31 cellular contexts compared by ENCODE assay signal in the genomic region with DNA sequence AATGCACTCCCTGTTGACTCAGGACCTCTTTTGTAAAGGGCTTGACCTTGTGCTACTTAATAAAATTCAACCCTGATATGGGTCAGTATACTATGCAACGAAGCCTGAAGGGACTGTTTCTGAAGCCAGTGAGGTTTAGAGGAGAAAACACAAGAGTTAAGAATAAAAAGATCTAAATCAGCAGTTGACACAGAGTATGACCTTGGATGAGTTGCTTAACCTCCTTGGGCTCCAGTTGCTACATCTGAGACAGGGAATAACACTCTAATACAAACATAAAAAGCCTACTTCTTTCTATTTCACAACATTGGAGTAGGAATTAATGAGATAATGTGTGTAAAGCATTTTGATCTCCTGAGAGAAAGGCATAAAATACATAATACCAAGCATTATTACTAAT.
"Had no signal": no experiment of that assay in that cellular context is flagged by ENCODE, and none has a peak within 500 bp of the region (broad histone marks: within the 10 kb centered on the region; RNA-seq: fewer than 3 reads in every experiment).

No MANE protein-coding gene starts in this region.

- H3K27me3 ChIP-seq: colonic mucosa, foreskin keratinocyte, heart right ventricle, left lung, pancreas, thyroid gland, upper lobe of left lung, vagina had no signal

- H3K36me3 Mint-ChIP-seq: activated naive CD4-positive, alpha-beta T cell treated with anti-CD3 and anti-CD28 coated beads, Interleukin-2, amount 10 ng/mL, durations not matched to agents 7 days and 5 days; stimulated activated memory B cell treated with anti-CD40 and anti-IgM and Interleukin-4, amounts not matched to agents 10 μg/mL and 1 μg/mL and 100 μg/mL, for 72 hours had no signal

- H3K27me3 Mint-ChIP-seq: activated CD4-positive, alpha-beta memory T cell treated with anti-CD3 and anti-CD28 coated beads, Interleukin-2, amount 10 ng/mL, durations not matched to agents 7 days and 5 days; activated CD4-positive, alpha-beta T cell treated with anti-CD3 and anti-CD28 coated beads, Interleukin-2, amount 10 ng/mL, durations not matched to agents 7 days and 5 days; activated naive CD4-positive, alpha-beta T cell treated with anti-CD3 and anti-CD28 coated beads, Interleukin-2, amount 10 ng/mL, durations not matched to agents 7 days and 5 days; activated T-cell treated with anti-CD3 and anti-CD28 coated beads, Interleukin-2, amount 50 U/mL, for 24 hours; natural killer cell treated with Interleukin-12 subunit alpha and Interleukin-12 subunit beta and Interleukin-15 and Interleukin-18, amount 100 ng/mL, for 72 hours; stimulated activated memory B cell treated with anti-CD40 and anti-IgM and Interleukin-4, amounts not matched to agents 10 μg/mL and 1 μg/mL and 100 μg/mL, for 72 hours; stimulated activated naive CD8-positive, alpha-beta T cell treated with anti-CD3 and anti-CD28 coated beads, Interleukin-15, amount 100 ng/mL, for 72 hours; T-helper 17 cell had no signal

- H3K4me2 ChIP-seq: smooth muscle cell had no signal

- FAIRE-seq: pancreas had no signal

- H3K27ac ChIP-seq: colonic mucosa, foreskin keratinocyte, heart right ventricle, left lung, lower lobe of right lung, pancreas, prostate gland, thyroid gland, upper lobe of left lung, vagina had no signal

- H3K27ac Mint-ChIP-seq: activated CD4-positive, alpha-beta memory T cell treated with anti-CD3 and anti-CD28 coated beads, Interleukin-2, amount 10 ng/mL, durations not matched to agents 7 days and 5 days; activated CD4-positive, alpha-beta T cell treated with anti-CD3 and anti-CD28 coated beads, Interleukin-2, amount 10 ng/mL, durations not matched to agents 7 days and 5 days; activated naive CD4-positive, alpha-beta T cell treated with anti-CD3 and anti-CD28 coated beads, Interleukin-2, amount 10 ng/mL, durations not matched to agents 7 days and 5 days; activated T-cell treated with anti-CD3 and anti-CD28 coated beads, Interleukin-2, amount 50 U/mL, for 24 hours; natural killer cell treated with Interleukin-12 subunit alpha and Interleukin-12 subunit beta and Interleukin-15 and Interleukin-18, amount 100 ng/mL, for 72 hours; stimulated activated memory B cell treated with anti-CD40 and anti-IgM and Interleukin-4, amounts not matched to agents 10 μg/mL and 1 μg/mL and 100 μg/mL, for 72 hours; stimulated activated naive CD8-positive, alpha-beta T cell treated with anti-CD3 and anti-CD28 coated beads, Interleukin-15, amount 100 ng/mL, for 72 hours; T-helper 17 cell had no signal

- ATAC-seq: foreskin keratinocyte; heart right ventricle; left lung; lower lobe of right lung; mucosa of descending colon; natural killer cell treated with Interleukin-12 subunit alpha and Interleukin-12 subunit beta and Interleukin-15 and Interleukin-18, amount 100 ng/mL, for 72 hours; stimulated activated memory B cell treated with anti-CD40 and anti-IgM and Interleukin-4, amounts not matched to agents 10 μg/mL and 1 μg/mL and 100 μg/mL, for 72 hours; stimulated activated naive CD8-positive, alpha-beta T cell treated with anti-CD3 and anti-CD28 coated beads, Interleukin-15, amount 100 ng/mL, for 72 hours; T-helper 17 cell had no signal

- H3K4me3 Mint-ChIP-seq: activated CD4-positive, alpha-beta memory T cell treated with anti-CD3 and anti-CD28 coated beads, Interleukin-2, amount 10 ng/mL, durations not matched to agents 7 days and 5 days; activated CD4-positive, alpha-beta T cell treated with anti-CD3 and anti-CD28 coated beads, Interleukin-2, amount 10 ng/mL, durations not matched to agents 7 days and 5 days; activated naive CD4-positive, alpha-beta T cell treated with anti-CD3 and anti-CD28 coated beads, Interleukin-2, amount 10 ng/mL, durations not matched to agents 7 days and 5 days; activated T-cell treated with anti-CD3 and anti-CD28 coated beads, Interleukin-2, amount 50 U/mL, for 24 hours; natural killer cell treated with Interleukin-12 subunit alpha and Interleukin-12 subunit beta and Interleukin-15 and Interleukin-18, amount 100 ng/mL, for 72 hours; stimulated activated memory B cell treated with anti-CD40 and anti-IgM and Interleukin-4, amounts not matched to agents 10 μg/mL and 1 μg/mL and 100 μg/mL, for 72 hours; stimulated activated naive CD8-positive, alpha-beta T cell treated with anti-CD3 and anti-CD28 coated beads, Interleukin-15, amount 100 ng/mL, for 72 hours; T-helper 17 cell had no signal

- H3K36me3 ChIP-seq: colonic mucosa, heart right ventricle, left lung, lower lobe of right lung, pancreas, prostate gland, thyroid gland, upper lobe of left lung, vagina had no signal

- H3K4me3 ChIP-seq: colonic mucosa, heart right ventricle, left lung, lower lobe of right lung, mucosa of descending colon, pancreas, prostate gland, smooth muscle cell, thyroid gland, upper lobe of left lung, vagina had no signal

- H3K4me1 Mint-ChIP-seq: activated CD4-positive, alpha-beta memory T cell treated with anti-CD3 and anti-CD28 coated beads, Interleukin-2, amount 10 ng/mL, durations not matched to agents 7 days and 5 days; activated CD4-positive, alpha-beta T cell treated with anti-CD3 and anti-CD28 coated beads, Interleukin-2, amount 10 ng/mL, durations not matched to agents 7 days and 5 days; activated naive CD4-positive, alpha-beta T cell treated with anti-CD3 and anti-CD28 coated beads, Interleukin-2, amount 10 ng/mL, durations not matched to agents 7 days and 5 days; stimulated activated memory B cell treated with anti-CD40 and anti-IgM and Interleukin-4, amounts not matched to agents 10 μg/mL and 1 μg/mL and 100 μg/mL, for 72 hours; stimulated activated naive CD8-positive, alpha-beta T cell treated with anti-CD3 and anti-CD28 coated beads, Interleukin-15, amount 100 ng/mL, for 72 hours; T-helper 17 cell had no signal

- H3K4me1 ChIP-seq: colonic mucosa, foreskin keratinocyte, heart right ventricle, left lung, lower lobe of right lung, pancreas, prostate gland, thyroid gland, upper lobe of left lung, vagina had no signal

- DNase-seq: activated CD4-positive, alpha-beta memory T cell treated with anti-CD3 and anti-CD28 coated beads, Interleukin-2, amount 10 ng/mL, durations not matched to agents 7 days and 5 days; activated CD4-positive, alpha-beta T cell treated with anti-CD3 and anti-CD28 coated beads for 1 hour; activated CD4-positive, alpha-beta T cell treated with anti-CD3 and anti-CD28 coated beads, Interleukin-2, amount 10 ng/mL, durations not matched to agents 7 days and 5 days; activated CD8-positive, alpha-beta memory T cell treated with anti-CD3 and anti-CD28 coated beads, Interleukin-2, amount 50 U/mL, for 48 hours; activated gamma-delta T cell; activated naive CD4-positive, alpha-beta T cell treated with anti-CD3 and anti-CD28 coated beads, Interleukin-2, amount 10 ng/mL, durations not matched to agents 7 days and 5 days; activated T-cell treated with anti-CD3 and anti-CD28 coated beads, Interleukin-2, amount 50 U/mL, for 24 hours; anterior cingulate cortex; colonic mucosa; effector CD8-positive, alpha-beta T cell; foreskin keratinocyte; heart right ventricle; kidney glomerular epithelial cell; left lung; lower lobe of right lung; mesendoderm; mucosa of descending colon; pancreas; stimulated activated CD4-positive, alpha-beta T cell treated with anti-CD3 and anti-CD28 coated beads, Interleukin-1b, Interleukin-23, amount 100 ng/mL, for 48 hours; stimulated activated CD4-positive, alpha-beta T cell treated with anti-CD3 and anti-CD28 coated beads, Interleukin-4, amount 100 ng/mL, for 4 hours; stimulated activated CD8-positive, alpha-beta memory T cell treated with anti-CD3 and anti-CD28 coated beads, Interleukin-4, amount 100 ng/mL, for 48 hours; stimulated activated naive CD8-positive, alpha-beta T cell treated with anti-CD3 and anti-CD28 coated beads, Interleukin-15, amount 100 ng/mL, for 72 hours; T-helper 17 cell; T1000; thyroid gland; upper lobe of left lung had no signal

- H3K9me3 Mint-ChIP-seq: stimulated activated memory B cell treated with anti-CD40 and anti-IgM and Interleukin-4, amounts not matched to agents 10 μg/mL and 1 μg/mL and 100 μg/mL, for 72 hours; stimulated activated naive CD8-positive, alpha-beta T cell treated with anti-CD3 and anti-CD28 coated beads, Interleukin-15, amount 100 ng/mL, for 72 hours had no signal

- H3K9me3 ChIP-seq: colonic mucosa, heart right ventricle, left lung, lower lobe of right lung, mucosa of descending colon, pancreas, prostate gland, thyroid gland, upper lobe of left lung, vagina had no signal
